In genomic region chr13:20983386-20983785, GRCh38 we compare ENCODE assay signal across 24 cellular contexts.
"Had no signal": no experiment of that assay in that cellular context is flagged by ENCODE, and none has a peak within 500 bp of the region (broad histone marks: within the 10 kb centered on the region; RNA-seq: fewer than 3 reads in every experiment).

No MANE protein-coding gene starts in this region.

- H3K9me3 Mint-ChIP-seq: dendritic cell treated with granulocyte-macrophage colony-stimulating factor and Interleukin-4, amounts not matched to agents 40 ng/mL and 50 ng/mL, for 4 days; endodermal cell; natural killer cell treated with Interleukin-12 subunit alpha and Interleukin-12 subunit beta and Interleukin-15 and Interleukin-18, amount 100 ng/mL, for 72 hours; neural progenitor cell had no signal

- H3K27me3 ChIP-seq: colonic mucosa, esophagus muscularis mucosa, foreskin keratinocyte, gastroesophageal sphincter, heart left ventricle, hepatocyte, left lung, neural progenitor cell, stomach, thyroid gland had no signal

- H3K4me3 Mint-ChIP-seq: dendritic cell treated with granulocyte-macrophage colony-stimulating factor and Interleukin-4, amounts not matched to agents 40 ng/mL and 50 ng/mL, for 4 days; endodermal cell; natural killer cell treated with Interleukin-12 subunit alpha and Interleukin-12 subunit beta and Interleukin-15 and Interleukin-18, amount 100 ng/mL, for 72 hours; neural progenitor cell had no signal

- DNase-seq: central memory CD4-positive, alpha-beta T cell; colonic mucosa; effector CD8-positive, alpha-beta T cell; endodermal cell; foreskin keratinocyte; heart left ventricle; left cardiac atrium; left lung; right cardiac atrium; small intestine; stimulated activated CD4-positive, alpha-beta T cell treated with anti-CD3 and anti-CD28 coated beads, Interleukin-15, amount 100 ng/mL, for 24 hours; stimulated activated CD4-positive, alpha-beta T cell treated with anti-CD3 and anti-CD28 coated beads, Interleukin-2, amount 100 ng/mL, for 48 hours; stimulated activated CD8-positive, alpha-beta memory T cell treated with anti-CD3 and anti-CD28 coated beads, Interleukin-4, amount 100 ng/mL, for 48 hours; stimulated activated naive CD4-positive, alpha-beta T cell treated with Interleukin-2 at 50 U/mL for 16 hours; stomach; thyroid gland; trophoblast cell had no signal

- ATAC-seq: foreskin keratinocyte; gastroesophageal sphincter; heart left ventricle; left cardiac atrium; left lung; natural killer cell treated with Interleukin-12 subunit alpha and Interleukin-12 subunit beta and Interleukin-15 and Interleukin-18, amount 100 ng/mL, for 72 hours; right cardiac atrium had no signal

- H3K4me1 ChIP-seq: colonic mucosa, esophagus muscularis mucosa, foreskin keratinocyte, gastroesophageal sphincter, left lung, neural progenitor cell, prostate gland, stomach, thyroid gland had no signal

- H3K27me3 Mint-ChIP-seq: dendritic cell treated with granulocyte-macrophage colony-stimulating factor and Interleukin-4, amounts not matched to agents 40 ng/mL and 50 ng/mL, for 4 days; natural killer cell treated with Interleukin-12 subunit alpha and Interleukin-12 subunit beta and Interleukin-15 and Interleukin-18, amount 100 ng/mL, for 72 hours had no signal

- H3K4me3 ChIP-seq: colonic mucosa, esophagus muscularis mucosa, gastroesophageal sphincter, heart left ventricle, hepatocyte, left lung, neural progenitor cell, prostate gland, stomach, thyroid gland had no signal

- H3K27ac ChIP-seq: colonic mucosa, esophagus muscularis mucosa, foreskin keratinocyte, gastroesophageal sphincter, heart left ventricle, hepatocyte, left lung, neural progenitor cell, prostate gland, stomach, thyroid gland had no signal

- H3K36me3 ChIP-seq: colonic mucosa had no signal

- H3K9me3 ChIP-seq: colonic mucosa, esophagus muscularis mucosa, gastroesophageal sphincter, heart left ventricle, left lung, prostate gland, stomach, thyroid gland had no signal

- H3K4me1 Mint-ChIP-seq: endodermal cell, neural progenitor cell had no signal

- H3K27ac Mint-ChIP-seq: dendritic cell treated with granulocyte-macrophage colony-stimulating factor and Interleukin-4, amounts not matched to agents 40 ng/mL and 50 ng/mL, for 4 days; endodermal cell; natural killer cell treated with Interleukin-12 subunit alpha and Interleukin-12 subunit beta and Interleukin-15 and Interleukin-18, amount 100 ng/mL, for 72 hours; neural progenitor cell had no signal
